In the genomic region with DNA sequence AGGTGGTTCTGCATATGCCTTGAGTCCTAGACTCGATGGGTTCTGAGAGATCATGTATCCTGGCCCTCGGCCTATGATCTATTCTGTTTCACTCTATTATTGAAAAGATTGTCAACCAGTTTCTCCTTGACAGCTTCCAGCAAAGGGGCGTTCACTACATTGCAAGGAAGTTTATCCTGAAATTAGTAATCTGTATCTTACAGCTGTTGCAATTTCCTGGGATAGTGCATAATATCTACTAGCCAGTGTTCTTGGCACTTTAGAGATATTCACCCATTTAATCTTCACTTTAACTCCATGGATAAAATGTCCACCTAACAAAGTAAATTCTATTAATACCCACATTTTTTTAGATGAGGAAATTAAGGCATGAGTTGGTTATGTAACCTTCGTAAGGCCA, we compare ENCODE assay signal across 22 cellular contexts.
DNase-seq lines count a peak whose midpoint lies in the region; ATAC-seq, FAIRE-seq and TF ChIP-seq lines count a peak whose summit lies in the region.
"Had no signal": no experiment of that assay in that cellular context is flagged by ENCODE, and none has a peak within 500 bp of the region (broad histone marks: within the 10 kb centered on the region; RNA-seq: fewer than 3 reads in every experiment).

No MANE protein-coding gene starts in this region.

- intact Hi-C loops in Calu3 (cut with micrococcal nuclease; ENCODE audit: unreplicated experiment) (loop anchor here (1.0 to 5.0 kb wide), 9 partner anchors 51 to 519 kb away; no protein-coding TSS in a partner anchor), body of pancreas (cut with DNase I) (no loop called here), pancreas (cut with DNase I) (no loop called here), dorsolateral prefrontal cortex (cut with DNase I) (no loop called here), colonic mucosa (cut with DNase I) (no loop called here)

- TF ChIP-seq POLR2A in body of pancreas (IDR thresholded peaks at IDR 0.05): no peak

- peaks cover 49% of the 10 kb centered on the region for H3K4me1 Mint-ChIP-seq in Calu3 (ENCODE audit: low read depth, unreplicated experiment)
- H3K4me1 Mint-ChIP-seq: CD14-positive monocyte; CD4-positive, alpha-beta memory T cell; CD4-positive, CD25-positive, alpha-beta regulatory T cell; CD8-positive, alpha-beta memory T cell had no signal

- H3K27me3 Mint-ChIP-seq in Calu3 (ENCODE audit: unreplicated experiment): no peaks in the 10 kb centered on the region
- H3K27me3 Mint-ChIP-seq: CD4-positive, alpha-beta memory T cell; CD4-positive, CD25-positive, alpha-beta regulatory T cell; CD8-positive, alpha-beta memory T cell had no signal

- no peak for DNase-seq in Calu3
- no peak for DNase-seq in body of pancreas
- DNase-seq in pancreas: no peak
- DNase-seq in dorsolateral prefrontal cortex: no peak
- no peak for DNase-seq in colonic mucosa
- DNase-seq: 8988T; ACHN; BE2C; C1 segment of cervical spinal cord; CD4-positive, alpha-beta memory T cell; CD4-positive, CD25-positive, alpha-beta regulatory T cell; CD8-positive, alpha-beta memory T cell; COR-L47; DMS79 treated with DMSO at 0.1 percent for 48 hours; GF-D8 had no signal

- H3K27ac ChIP-seq in body of pancreas (peak overlapping the region; percentile 8 to 74 (median 54)), pancreas (peak overlapping the region in 3 of 4 donors; percentile 8 to 50 (median 16)), dorsolateral prefrontal cortex (no peak overlapping the region), colonic mucosa (no peak overlapping the region)
- H3K27ac ChIP-seq: BLaER1 had no signal

- ATAC-seq in body of pancreas: no peak
- no peak for ATAC-seq in pancreas

- peaks cover 3% of the 10 kb centered on the region for H3K9me3 Mint-ChIP-seq in Calu3 (ENCODE audit: low read depth, unreplicated experiment)

- WGBS in body of pancreas, 2 donors: 48 to 62% methylated on average over 4 of the region's 4 CpGs
- WGBS in pancreas, 2 donors: 63 to 69% methylated on average over 4 of the region's 4 CpGs

- no TSS peak for BruUV-seq in Calu3 (replicated peaks; lab: Mats Ljungman, UMichigan)

- H3K27ac Mint-ChIP-seq in Calu3 (ENCODE audit: unreplicated experiment): peak overlapping the region; percentile 76
- H3K27ac Mint-ChIP-seq: CD14-positive monocyte; CD4-positive, alpha-beta memory T cell; CD4-positive, CD25-positive, alpha-beta regulatory T cell; CD8-positive, alpha-beta memory T cell had no signal

- H3K4me1 ChIP-seq in body of pancreas (peaks cover 12% of the 10 kb centered on the region), pancreas (no peaks in the 10 kb centered on the region), colonic mucosa (no peaks in the 10 kb centered on the region)
- H3K4me1 ChIP-seq: BE2C, BLaER1 had no signal

- no peaks in the 10 kb centered on the region for H3K36me3 ChIP-seq in body of pancreas (replicated peaks in 1 of 2; ENCODE audit: insufficient read depth in 1 of 2, low read depth in 2 of 2)
- H3K36me3 ChIP-seq in pancreas: no peaks in the 10 kb centered on the region
- no peaks in the 10 kb centered on the region for H3K36me3 ChIP-seq in colonic mucosa
- H3K36me3 ChIP-seq: BE2C, BLaER1 had no signal

- FAIRE-seq in pancreas (lab: Jason Lieb, UNC): no peak
- FAIRE-seq: A204.1, D721Med, G401.6, GM12891, GM19239 had no signal

- H3K9me3 ChIP-seq in body of pancreas: no peaks in the 10 kb centered on the region
- H3K9me3 ChIP-seq in pancreas: no peaks in the 10 kb centered on the region
- no peaks in the 10 kb centered on the region for H3K9me3 ChIP-seq in colonic mucosa
- H3K9me3 ChIP-seq: BE2C, BLaER1 had no signal

- no peak overlapping the region for H3K4me3 ChIP-seq in body of pancreas
- no peak overlapping the region for H3K4me3 ChIP-seq in pancreas
- H3K4me3 ChIP-seq in dorsolateral prefrontal cortex: no peak overlapping the region
- H3K4me3 ChIP-seq in colonic mucosa: no peak overlapping the region
- H3K4me3 ChIP-seq: BLaER1 had no signal

- H3K27me3 ChIP-seq in body of pancreas (no peaks in the 10 kb centered on the region), pancreas (no peaks in the 10 kb centered on the region), dorsolateral prefrontal cortex (no peaks in the 10 kb centered on the region), colonic mucosa (no peaks in the 10 kb centered on the region)
- H3K27me3 ChIP-seq: BLaER1 had no signal

- no peak for TF ChIP-seq CTCF in Calu3 (IDR thresholded peaks at IDR 0.05; ENCODE audit: unreplicated experiment)
- TF ChIP-seq CTCF in body of pancreas (IDR thresholded peaks at IDR 0.05): no peak
- no peak for TF ChIP-seq CTCF in pancreas (IDR thresholded peaks at IDR 0.05)
- no peak for TF ChIP-seq CTCF in dorsolateral prefrontal cortex (IDR thresholded peaks at IDR 0.05 in 54 of 56, conservative IDR thresholded peaks at IDR 0.05 in 2 of 56; ENCODE audit: low read depth in 1 of 56, partially characterized antibody in 56 of 56)
- no peak for TF ChIP-seq CTCF in colonic mucosa (IDR thresholded peaks at IDR 0.05)

- H3K9ac ChIP-seq in colonic mucosa (ENCODE audit: low read depth in 2 of 2, low read length in 2 of 2): no peak overlapping the region
- H3K9ac ChIP-seq: BLaER1 had no signal

- H3K4me3 Mint-ChIP-seq in Calu3 (ENCODE audit: low read depth, unreplicated experiment): peak overlapping the region; percentile 42
- H3K4me3 Mint-ChIP-seq: CD14-positive monocyte; CD4-positive, alpha-beta memory T cell; CD4-positive, CD25-positive, alpha-beta regulatory T cell; CD8-positive, alpha-beta memory T cell had no signal

- H3K36me3 Mint-ChIP-seq in Calu3 (ENCODE audit: insufficient read depth, unreplicated experiment): peaks cover 11% of the 10 kb centered on the region
- H3K36me3 Mint-ChIP-seq: CD14-positive monocyte; CD4-positive, alpha-beta memory T cell; CD4-positive, CD25-positive, alpha-beta regulatory T cell; CD8-positive, alpha-beta memory T cell had no signal

- CTCF ChIA-PET in Calu3 (lab: Charles Lee): interaction anchor here (0.8 to 1.8 kb wide), 7 partner anchors 9 to 518 kb away, joined by 3 to 13 read pairs (median 4); partner anchors contain the start of gene TGFB2

Comparison
In these comparisons a context has a peak if more than half of its experiments do, and no peak if none do; other contexts are left out.
1. H3K27ac ChIP-seq: peak in body of pancreas (4 of 4) and pancreas (3 of 4); none in dorsolateral prefrontal cortex (0 of 59) and colonic mucosa (single experiment).